ENCODE assay signal across 7 cellular contexts in the genomic region with DNA sequence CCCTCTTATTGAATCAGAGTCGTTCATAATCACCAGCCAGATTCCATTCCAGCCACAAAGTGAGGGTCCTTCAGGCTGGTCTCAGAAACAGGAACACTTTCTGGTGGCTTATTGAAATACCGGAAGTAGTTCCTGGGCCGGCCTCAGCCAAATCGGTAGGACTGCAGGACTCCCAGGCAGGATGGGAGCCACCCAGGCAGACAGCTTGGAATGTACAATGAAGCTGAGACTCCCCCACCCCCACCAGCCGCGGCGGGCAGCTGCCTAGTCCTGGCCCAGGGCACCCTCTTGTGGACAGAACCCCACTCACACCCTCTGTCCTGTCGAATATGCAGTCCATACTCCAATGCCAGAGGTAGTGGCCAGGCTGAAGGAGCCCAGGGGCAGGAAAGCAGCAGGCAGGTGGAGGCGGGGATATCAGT. TPM values are rescaled to one million over a fixed set of nuclear protein-coding genes. Genes with fewer than 3 reads are reported as not detected.
DNase-seq lines count a peak whose midpoint lies in the region; FAIRE-seq and TF ChIP-seq lines count a peak whose summit lies in the region.

No MANE protein-coding gene starts in this region.

- H3K27me3 ChIP-seq in NT2/D1 (ENCODE audit: insufficient read depth, insufficient read length): peaks cover 13% of the 10 kb centered on the region

- no peaks in the 10 kb centered on the region for H3K36me3 ChIP-seq in NT2/D1 (ENCODE audit: insufficient read depth, insufficient read length, low read length)

- in situ Hi-C loops in GM13977 (cut with MboI; ENCODE audit: low pct_unique_long_range_greater_than_20kb, low sequenced_read_pairs, unreplicated experiment): no loop called here

- no peak overlapping the region for H3K4me3 ChIP-seq in NT2/D1 (ENCODE audit: insufficient read length, low read depth)

- peak; percentile 86 for TF ChIP-seq CTCF in GM13977 (IDR thresholded peaks at IDR 0.05; ENCODE audit: extremely low read depth, insufficient read depth, missing control alignments)

- FAIRE-seq in endometrium (lab: Jason Lieb, UNC): peak; percentile 79

- H3K9ac ChIP-seq in NT2/D1 (ENCODE audit: insufficient read length, low read depth): no peak overlapping the region

- H3K9me3 ChIP-seq in NT2/D1 (ENCODE audit: insufficient read depth, low read length): no peaks in the 10 kb centered on the region

- H3K4me1 ChIP-seq in NT2/D1 (ENCODE audit: insufficient read depth, insufficient read length): peaks cover 12% of the 10 kb centered on the region

- DNase-seq in GM13977 (ENCODE audit: low spot score): peak; percentile 94
- peak; percentile 89 for DNase-seq in HT1080 (ENCODE audit: low read depth)
- DNase-seq in NT2/D1 (ENCODE audit: low read depth, low spot score): peak; percentile 80
- DNase-seq in activated CD8-positive, alpha-beta memory T cell treated with anti-CD3 and anti-CD28 coated beads for 48 hours (ENCODE audit: low read depth in 2 of 3, low spot score in 2 of 3): peak; percentile 37 to 41 (median 38)
- DNase-seq in middle frontal gyrus (ENCODE audit: extremely low spot score, low spot score): peak; percentile 64
- peak; percentile 10 to 37 for DNase-seq in stimulated activated CD8-positive, alpha-beta memory T cell treated with anti-CD3 and anti-CD28 coated beads, Interleukin-4, amount 100 ng/mL, for 1 hour (ENCODE audit: low read depth in 2 of 2, low spot score in 1 of 2)

RNA-seq across cellular contexts. Expression of a gene that starts 43.8 kb away (rescaled TPM):
- total RNA-seq in HT1080 (2014; rRNA removed; shearing (Covaris generic)): 40.3 and 45.8 TPM in 2 replicates
- polyA plus RNA-seq in HT1080 (2015; cell fraction: cytosol; rRNA removed): 46.9 and 62.8 TPM in 2 replicates
- polyA plus RNA-seq in HT1080 (2015; cell fraction: nucleus; rRNA removed): 52.6 and 59.2 TPM in 2 replicates

RNA-seq across cellular contexts. Expression of a gene that starts 53.3 kb away (rescaled TPM):
- 4.5 and 5.5 TPM in 2 replicates for total RNA-seq in HT1080 (2014; rRNA removed; shearing (Covaris generic))
- 10.8 and 11.3 TPM in 2 replicates for polyA plus RNA-seq in HT1080 (2015; cell fraction: cytosol; rRNA removed)
- 13.4 and 16.3 TPM in 2 replicates for polyA plus RNA-seq in HT1080 (2015; cell fraction: nucleus; rRNA removed)

Comparison
In these comparisons a context has a peak if more than half of its experiments do, and no peak if none do; other contexts are left out.
1. DNase-seq: peak in every context shown above with its lines; median percentile 94 in GM13977; 89 in HT1080; 80 in NT2/D1; 64 in middle frontal gyrus; 38 in activated CD8-positive, alpha-beta memory T cell treated with anti-CD3 and anti-CD28 coated beads for 48 hours; 24 in stimulated activated CD8-positive, alpha-beta memory T cell treated with anti-CD3 and anti-CD28 coated beads, Interleukin-4, amount 100 ng/mL, for 1 hour.